ENCODE assay signal across 9 cellular contexts in genomic region chr15:89139613-89140499, GRCh38. TPM values are rescaled to one million over a fixed set of nuclear protein-coding genes. Genes with fewer than 3 reads are reported as not detected.
DNase-seq lines count a peak whose midpoint lies in the region; ATAC-seq and TF ChIP-seq lines count a peak whose summit lies in the region.
"Had no signal": no experiment of that assay in that cellular context is flagged by ENCODE, and none has a peak within 500 bp of the region (broad histone marks: within the 10 kb centered on the region; RNA-seq: fewer than 3 reads in every experiment).

No MANE protein-coding gene starts in this region.

- H3K4me3 ChIP-seq in GM23338 (no peak overlapping the region), sigmoid colon (no peak overlapping the region)

- no peak overlapping the region for H3K4me2 ChIP-seq in GM23338

- H3K36me3 ChIP-seq in GM23338 (ENCODE audit: insufficient read depth): no peaks in the 10 kb centered on the region
- H3K36me3 ChIP-seq in sigmoid colon: peaks cover 0 to 42% (median 0%) of the 10 kb centered on the region in 4 donors

- no peaks in the 10 kb centered on the region for H3K9me3 ChIP-seq in sigmoid colon

- TF ChIP-seq POLR2A in sigmoid colon (IDR thresholded peaks at IDR 0.05): no peak

- H3K36me3 Mint-ChIP-seq in GM23338 (ENCODE audit: low read depth): no peaks in the 10 kb centered on the region
- H3K36me3 Mint-ChIP-seq in activated naive CD4-positive, alpha-beta T cell treated with anti-CD3 and anti-CD28 coated beads for 36 hours (ENCODE audit: low read depth): peaks cover 29% of the 10 kb centered on the region

- DNase-seq in GM23338 (ENCODE audit: low spot score) (peak; percentile 18), left ventricle myocardium superior (peak; percentile 52), sigmoid colon (no peak), kidney tubule cell (ENCODE audit: low spot score) (no peak), NCI-H2171 (lab: John Stamatoyannopoulos, UW) (no peak)
- DNase-seq in activated naive CD4-positive, alpha-beta T cell treated with anti-CD3 and anti-CD28 coated beads for 36 hours: no peak
- DNase-seq: NCI-H1417 had no signal

- intact Hi-C loops in left ventricle myocardium superior (cut with micrococcal nuclease): no loop called here
- intact Hi-C loops in sigmoid colon (cut with DNase I): no loop called here
- intact Hi-C loops in activated naive CD4-positive, alpha-beta T cell treated with anti-CD3 and anti-CD28 coated beads for 36 hours (cut with micrococcal nuclease): no loop called here

- no peak overlapping the region for H2AFZ ChIP-seq in GM23338

- TF ChIP-seq EP300 in sigmoid colon (IDR thresholded peaks at IDR 0.05): no peak

- H3K9me2 ChIP-seq in GM23338 (ENCODE audit: insufficient read depth): no peaks in the 10 kb centered on the region

- peak; percentile 27 to 49; a peak in 3 of 4 replicates for TF ChIP-seq CTCF in GM23338 (conservative IDR thresholded peaks at IDR 0.05; ENCODE audit: low read depth in 2 of 2)
- no peak for TF ChIP-seq CTCF in sigmoid colon (IDR thresholded peaks at IDR 0.05)

- WGBS in sigmoid colon, 2 donors: 86 to 88% methylated on average over 8 of the region's 8 CpGs

- H3K79me2 ChIP-seq in GM23338 (replicated peaks; ENCODE audit: insufficient read depth): no peaks in the 10 kb centered on the region

- H3K4me1 Mint-ChIP-seq in GM23338: peaks cover 17% of the 10 kb centered on the region
- H3K4me1 Mint-ChIP-seq in activated naive CD4-positive, alpha-beta T cell treated with anti-CD3 and anti-CD28 coated beads for 36 hours (ENCODE audit: low read depth): peaks cover 48% of the 10 kb centered on the region

- peaks cover 6% of the 10 kb centered on the region for H3K27me3 Mint-ChIP-seq in GM23338 (ENCODE audit: insufficient read depth, low read depth, poor library complexity)
- H3K27me3 Mint-ChIP-seq in activated naive CD4-positive, alpha-beta T cell treated with anti-CD3 and anti-CD28 coated beads for 36 hours (ENCODE audit: low read depth): no peaks in the 10 kb centered on the region

- H3F3A ChIP-seq in GM23338 (replicated peaks; ENCODE audit: low read depth): no peaks in the 10 kb centered on the region

- H4K20me1 ChIP-seq in GM23338 (replicated peaks; ENCODE audit: insufficient read depth): no peaks in the 10 kb centered on the region

- ATAC-seq in GM23338 (peak; percentile 77), left ventricle myocardium superior (peak; percentile 23), GM19035 (IDR thresholded peaks at IDR 0.05; ENCODE audit: unreplicated experiment) (no peak)

- peak overlapping the region; percentile 78; the same call in 1 of the 2 replicates for H3K27ac ChIP-seq in GM23338 (ENCODE audit: low read depth)
- peak overlapping the region; percentile 29 for H3K27ac ChIP-seq in angular gyrus (ENCODE audit: low read depth, low read length)
- H3K27ac ChIP-seq in sigmoid colon: peak overlapping the region in 3 of 4 donors; percentile 2 to 72 (median 67)

- no peaks in the 10 kb centered on the region for H3K9me3 Mint-ChIP-seq in GM23338
- H3K9me3 Mint-ChIP-seq in activated naive CD4-positive, alpha-beta T cell treated with anti-CD3 and anti-CD28 coated beads for 36 hours: no peaks in the 10 kb centered on the region

- H3K27ac Mint-ChIP-seq in GM23338: peak overlapping the region; percentile 76
- no peak overlapping the region for H3K27ac Mint-ChIP-seq in activated naive CD4-positive, alpha-beta T cell treated with anti-CD3 and anti-CD28 coated beads for 36 hours

- H3K4me3 Mint-ChIP-seq in GM23338: no peak overlapping the region
- no peak overlapping the region for H3K4me3 Mint-ChIP-seq in activated naive CD4-positive, alpha-beta T cell treated with anti-CD3 and anti-CD28 coated beads for 36 hours

- CTCF ChIA-PET in activated naive CD4-positive, alpha-beta T cell treated with anti-CD3 and anti-CD28 coated beads for 36 hours (lab: Charles Lee): interaction anchor here (1.1 to 3.3 kb wide), 5 partner anchors 10 to 59 kb away, joined by 3 to 13 read pairs (median 7); no protein-coding TSS in a partner anchor

- H3K27me3 ChIP-seq in GM23338 (ENCODE audit: insufficient read depth) (no peaks in the 10 kb centered on the region), sigmoid colon (no peaks in the 10 kb centered on the region)

- H3K4me1 ChIP-seq in GM23338 (ENCODE audit: insufficient read depth) (peaks cover 5% of the 10 kb centered on the region; the same call in 1 of the 2 replicates), sigmoid colon (peaks cover 0 to 81% (median 52%) of the 10 kb centered on the region in 4 donors)

TF ChIP-seq in GM23338, 12 proteins besides CTCF, POLR2A, EP300 and RAD21 (continues in another document):
- no peak for TF ChIP-seq CREB1 (CRISPR knock-in tag; IDR thresholded peaks at IDR 0.05; ENCODE audit: low read depth)
- no peak for TF ChIP-seq ZNF114 (CRISPR knock-in tag; IDR thresholded peaks at IDR 0.05)
- no peak for TF ChIP-seq ZNF462 (CRISPR knock-in tag; IDR thresholded peaks at IDR 0.05)
- TF ChIP-seq NANOG (IDR thresholded peaks at IDR 0.05; ENCODE audit: borderline replicate concordance): no peak
- no peak for TF ChIP-seq EZH2 (IDR thresholded peaks at IDR 0.05; ENCODE audit: low read depth, unreplicated experiment)
- TF ChIP-seq ETS1 (IDR thresholded peaks at IDR 0.05): no peak

RNA-seq across cellular contexts. Expression of gene ABHD2, which starts 51.6 kb away (rescaled TPM):
- 15.2 and 15.7 TPM in 2 replicates for total RNA-seq in GM23338 (2014; rRNA removed; shearing (Covaris generic))
- polyA plus RNA-seq in GM23338 (2016; fragmentation: Nextera tagmentation; extraction: Ambion mirVana) (5.2 and 5.3 TPM in 2 replicates), sigmoid colon (10 to 100 TPM in 1 of 3 donors, 1 to 10 TPM in 2; 1.8 to 27.7 (median 4.2) TPM)
- total RNA-seq in left ventricle myocardium superior (84.4 TPM), sigmoid colon (10 to 100 TPM; 32.9 to 81.5 (median 49.0) TPM)
- total RNA-seq in activated naive CD4-positive, alpha-beta T cell treated with anti-CD3 and anti-CD28 coated beads for 36 hours: 10 to 100 TPM; 57.2 to 64.9 TPM

Comparison
In these comparisons a context has a peak if more than half of its experiments do, and no peak if none do; other contexts are left out.
1. DNase-seq: peak in GM23338 (single experiment) and left ventricle myocardium superior (single experiment); none in sigmoid colon (single experiment), kidney tubule cell (single experiment), NCI-H2171 (single experiment) and activated naive CD4-positive, alpha-beta T cell treated with anti-CD3 and anti-CD28 coated beads for 36 hours (single experiment).
2. CTCF ChIP-seq: peak in GM23338 (2 of 2); none in sigmoid colon (0 of 4).
3. Peak in every context shown above with its lines, with median percentiles within 50 percentile points of each other: H3K27ac ChIP-seq.